In genomic region chr4:8393593-8394038, GRCh38 we compare ENCODE assay signal across 9 cellular contexts. TPM values are rescaled to one million over a fixed set of nuclear protein-coding genes. Genes with fewer than 3 reads are reported as not detected.
DNase-seq lines count a peak whose midpoint lies in the region; ATAC-seq and TF ChIP-seq lines count a peak whose summit lies in the region.
"Had no signal": no experiment of that assay in that cellular context is flagged by ENCODE, and none has a peak within 500 bp of the region (broad histone marks: within the 10 kb centered on the region; RNA-seq: fewer than 3 reads in every experiment).

No MANE protein-coding gene starts in this region.

- CTCF ChIA-PET in CD4-positive, alpha-beta memory T cell (lab: Charles Lee; ENCODE audit: partially characterized antibody): interaction anchor here (0.7 kb wide), 1 partner anchor 9 kb away, joined by 3 read pairs; no protein-coding TSS in a partner anchor

- H3K36me3 Mint-ChIP-seq in CD4-positive, alpha-beta memory T cell: peaks cover 36 to 52% of the 10 kb centered on the region in 2 donors

- peaks cover 0 to 2% (median 0%) of the 10 kb centered on the region in 8 donors for H3K9me3 Mint-ChIP-seq in CD4-positive, alpha-beta memory T cell
- H3K9me3 Mint-ChIP-seq: activated B cell treated with CpG ODN at 0.5 μM for 24 hours had no signal

- H3K4me3 Mint-ChIP-seq in CD4-positive, alpha-beta memory T cell: no peak overlapping the region
- H3K4me3 Mint-ChIP-seq: activated B cell treated with CpG ODN at 0.5 μM for 24 hours had no signal

- H3K4me1 Mint-ChIP-seq in CD4-positive, alpha-beta memory T cell: no peaks in the 10 kb centered on the region

- H3K27ac ChIP-seq in ascending aorta (peak overlapping the region; percentile 67 to 79), right atrium auricular region (peak overlapping the region; percentile 76 to 79)
- no peak overlapping the region for H3K27ac ChIP-seq in CD4-positive, alpha-beta memory T cell (ENCODE audit: low read depth, low read length)

- H3K9me3 ChIP-seq in ascending aorta: no peaks in the 10 kb centered on the region
- H3K9me3 ChIP-seq in right atrium auricular region: no peaks in the 10 kb centered on the region
- no peaks in the 10 kb centered on the region for H3K9me3 ChIP-seq in CD4-positive, alpha-beta memory T cell (ENCODE audit: control insufficient read depth in 1 of 2, low read length in 2 of 2)

- intact Hi-C loops in ascending aorta (cut with DNase I) (loop anchor here (5.0 kb wide), 1 partner anchor 196 kb away; the partner anchor contains the start of gene SH3TC1), sciatic nerve (cut with DNase I) (no loop called here)
- intact Hi-C loops in CD4-positive, alpha-beta memory T cell (cut with micrococcal nuclease): no loop called here

- H3K27me3 ChIP-seq in ascending aorta: no peaks in the 10 kb centered on the region
- no peaks in the 10 kb centered on the region for H3K27me3 ChIP-seq in right atrium auricular region
- no peaks in the 10 kb centered on the region for H3K27me3 ChIP-seq in CD4-positive, alpha-beta memory T cell (ENCODE audit: insufficient read depth, low read length)

- H3K36me3 ChIP-seq in ascending aorta (peaks cover 48 to 49% of the 10 kb centered on the region in 2 donors), right atrium auricular region (peaks cover 78% of the 10 kb centered on the region)
- H3K36me3 ChIP-seq in CD4-positive, alpha-beta memory T cell (ENCODE audit: insufficient read depth, low read length): peaks cover 23% of the 10 kb centered on the region

- no peak for TF ChIP-seq CTCF in ascending aorta (IDR thresholded peaks at IDR 0.05)
- no peak for TF ChIP-seq CTCF in right atrium auricular region (IDR thresholded peaks at IDR 0.05)

- H3K4me3 ChIP-seq in ascending aorta (no peak overlapping the region), right atrium auricular region (no peak overlapping the region)
- H3K4me3 ChIP-seq in CD4-positive, alpha-beta memory T cell (ENCODE audit: low read length in 2 of 2): no peak overlapping the region

- peaks cover 6 to 24% of the 10 kb centered on the region in 2 donors for H3K4me1 ChIP-seq in ascending aorta
- H3K4me1 ChIP-seq in right atrium auricular region: peaks cover 0 to 46% of the 10 kb centered on the region in 2 donors
- H3K4me1 ChIP-seq in CD4-positive, alpha-beta memory T cell (ENCODE audit: insufficient read depth, low read length): no peaks in the 10 kb centered on the region

- POLR2A ChIA-PET in CD4-positive, alpha-beta memory T cell (lab: Charles Lee; ENCODE audit: partially characterized antibody): no interaction called here

- H3K27ac Mint-ChIP-seq in CD4-positive, alpha-beta memory T cell: no peak overlapping the region
- H3K27ac Mint-ChIP-seq: activated B cell treated with CpG ODN at 0.5 μM for 24 hours had no signal

- ATAC-seq in sciatic nerve: peak; percentile 70

- DNase-seq in GM04504 (ENCODE audit: low read depth): peak; percentile 98
- peak in 1 of 2 donors; percentile 91 for DNase-seq in ascending aorta (ENCODE audit: low spot score in 2 of 2)
- DNase-seq in right atrium auricular region (ENCODE audit: low spot score): peak; percentile 88
- no peak for DNase-seq in sciatic nerve (ENCODE audit: low spot score)
- no peak for DNase-seq in HuH-7 (ENCODE audit: low spot score)
- no peak for DNase-seq in stimulated activated CD4-positive, alpha-beta T cell treated with anti-CD3 and anti-CD28 coated beads, Interleukin-12 subunit alpha, Interleukin-12 subunit beta, amount 100 ng/mL, for 4 hours
- no peak for DNase-seq in NCI-H446 (lab: John Stamatoyannopoulos, UW)
- no peak for DNase-seq in CD4-positive, alpha-beta memory T cell
- DNase-seq: activated B cell treated with CpG ODN at 0.5 μM for 24 hours had no signal

- no peaks in the 10 kb centered on the region for H3K27me3 Mint-ChIP-seq in CD4-positive, alpha-beta memory T cell
- H3K27me3 Mint-ChIP-seq: activated B cell treated with CpG ODN at 0.5 μM for 24 hours had no signal

RNA-seq across cellular contexts. Expression of gene ACOX3, which starts 46.9 kb away (rescaled TPM):
- total RNA-seq in ascending aorta (74.5 TPM), right atrium auricular region (10 to 100 TPM; 66.9 to 68.8 TPM), sciatic nerve (27.8 TPM)
- 10 to 100 TPM; 16.3 to 17.3 TPM for total RNA-seq in CD4-positive, alpha-beta memory T cell
- polyA plus RNA-seq in CD4-positive, alpha-beta memory T cell: 10 to 100 TPM; 13.3 to 16.5 TPM

RNA-seq across cellular contexts. Expression of gene TRMT44, which starts 47.0 kb away (rescaled TPM):
- total RNA-seq in ascending aorta (39.8 TPM), right atrium auricular region (10 to 100 TPM; 10.5 to 11.4 TPM), sciatic nerve (28.1 TPM)
- total RNA-seq in CD4-positive, alpha-beta memory T cell: 10 to 100 TPM; 29.6 to 33.0 TPM
- polyA plus RNA-seq in CD4-positive, alpha-beta memory T cell: 10 to 100 TPM in 1 of 2 donors, 1 to 10 TPM in 1; 4.3 to 11.7 TPM

Comparison
In these comparisons a context has a peak if more than half of its experiments do, and no peak if none do; other contexts are left out.
1. DNase-seq: peak in GM04504 (single experiment) and right atrium auricular region (single experiment); none in sciatic nerve (single experiment), HuH-7 (single experiment), stimulated activated CD4-positive, alpha-beta T cell treated with anti-CD3 and anti-CD28 coated beads, Interleukin-12 subunit alpha, Interleukin-12 subunit beta, amount 100 ng/mL, for 4 hours (single experiment), NCI-H446 (0 of 2) and CD4-positive, alpha-beta memory T cell (0 of 5).